In genomic region chr9:9817176-9817575, GRCh38 we compare ENCODE assay signal across 22 cellular contexts.
"Had no signal": no experiment of that assay in that cellular context is flagged by ENCODE, and none has a peak within 500 bp of the region (broad histone marks: within the 10 kb centered on the region; RNA-seq: fewer than 3 reads in every experiment).

No MANE protein-coding gene starts in this region.

- ATAC-seq: activated T-helper 17 cell treated with anti-CD3 and anti-CD28 coated beads, Interleukin-2, amount 50 U/mL, for 72 hours; gastroesophageal sphincter; left cardiac atrium; left ventricle myocardium superior; psoas muscle; stimulated activated memory B cell treated with anti-CD40 and anti-IgM and Interleukin-4, amounts not matched to agents 10 μg/mL and 1 μg/mL and 100 μg/mL, for 72 hours; stimulated activated naive CD8-positive, alpha-beta T cell treated with anti-CD3 and anti-CD28 coated beads, Interleukin-15, amount 100 ng/mL, for 72 hours had no signal

- H3K9me3 Mint-ChIP-seq: activated CD4-positive, alpha-beta T cell treated with anti-CD3 and anti-CD28 coated beads, Interleukin-2, amount 10 ng/mL, durations not matched to agents 24 days and 14 days; activated naive CD4-positive, alpha-beta T cell treated with anti-CD3 and anti-CD28 coated beads, Interleukin-2, amount 50 U/mL, for 24 hours; activated T-cell treated with anti-CD3 and anti-CD28 coated beads, Interleukin-2, amount 50 U/mL, for 24 hours; activated T-helper 17 cell treated with anti-CD3 and anti-CD28 coated beads, Interleukin-2, amount 50 U/mL, for 72 hours; nephron progenitor cell; stimulated activated naive CD8-positive, alpha-beta T cell treated with anti-CD3 and anti-CD28 coated beads, Interleukin-15, amount 100 ng/mL, for 72 hours; type B pancreatic cell had no signal

- DNase-seq: activated CD4-positive, alpha-beta memory T cell treated with anti-CD3 and anti-CD28 coated beads, Interleukin-2, amount 10 ng/mL, durations not matched to agents 7 days and 5 days; activated CD4-positive, alpha-beta T cell treated with anti-CD3 and anti-CD28 coated beads, Interleukin-2, amount 10 ng/mL, durations not matched to agents 24 days and 14 days; activated CD4-positive, CD25-positive, alpha-beta regulatory T cell treated with anti-CD3 and anti-CD28 coated beads, Interleukin-2, amount 50 U/mL, for 72 hours; activated CD8-positive, alpha-beta memory T cell treated with anti-CD3 and anti-CD28 coated beads, Interleukin-2, amount 50 U/mL, for 48 hours; activated T-cell treated with anti-CD3 and anti-CD28 coated beads, Interleukin-2, amount 50 U/mL, for 24 hours; central memory CD4-positive, alpha-beta T cell; hippocampal formation; left cardiac atrium; left ventricle myocardium superior; nephron progenitor cell; psoas muscle; stimulated activated CD4-positive, alpha-beta T cell treated with anti-CD3 and anti-CD28 coated beads, Interleukin-1b, Interleukin-23, amount 100 ng/mL, for 48 hours; stimulated activated CD4-positive, alpha-beta T cell treated with anti-CD3 and anti-CD28 coated beads, Interleukin-4, amount 100 ng/mL, for 4 hours; stimulated activated CD8-positive, alpha-beta memory T cell treated with anti-CD3 and anti-CD28 coated beads, Interleukin-4, amount 100 ng/mL, for 48 hours; stimulated activated naive CD8-positive, alpha-beta T cell treated with anti-CD3 and anti-CD28 coated beads, Interleukin-15, amount 100 ng/mL, for 72 hours; substantia nigra; uterus had no signal

- H3K27ac Mint-ChIP-seq: activated CD4-positive, alpha-beta memory T cell treated with anti-CD3 and anti-CD28 coated beads, Interleukin-2, amount 10 ng/mL, durations not matched to agents 7 days and 5 days; activated CD4-positive, alpha-beta T cell treated with anti-CD3 and anti-CD28 coated beads, Interleukin-2, amount 10 ng/mL, durations not matched to agents 24 days and 14 days; activated naive CD4-positive, alpha-beta T cell treated with anti-CD3 and anti-CD28 coated beads, Interleukin-2, amount 50 U/mL, for 24 hours; activated T-cell treated with anti-CD3 and anti-CD28 coated beads, Interleukin-2, amount 50 U/mL, for 24 hours; activated T-helper 17 cell treated with anti-CD3 and anti-CD28 coated beads, Interleukin-2, amount 50 U/mL, for 72 hours; nephron progenitor cell; stimulated activated memory B cell treated with anti-CD40 and anti-IgM and Interleukin-4, amounts not matched to agents 10 μg/mL and 1 μg/mL and 100 μg/mL, for 72 hours; stimulated activated naive CD8-positive, alpha-beta T cell treated with anti-CD3 and anti-CD28 coated beads, Interleukin-15, amount 100 ng/mL, for 72 hours; type B pancreatic cell had no signal

- H3K36me3 Mint-ChIP-seq: activated naive CD4-positive, alpha-beta T cell treated with anti-CD3 and anti-CD28 coated beads, Interleukin-2, amount 50 U/mL, for 24 hours; stimulated activated memory B cell treated with anti-CD40 and anti-IgM and Interleukin-4, amounts not matched to agents 10 μg/mL and 1 μg/mL and 100 μg/mL, for 72 hours; type B pancreatic cell had no signal
